In genomic region chr19:29663861-29664752, GRCh38 we compare ENCODE assay signal across 10 cellular contexts. TPM values are rescaled to one million over a fixed set of nuclear protein-coding genes. Genes with fewer than 3 reads are reported as not detected.
DNase-seq lines count a peak whose midpoint lies in the region; FAIRE-seq and TF ChIP-seq lines count a peak whose summit lies in the region.
"Had no signal": no experiment of that assay in that cellular context is flagged by ENCODE, and none has a peak within 500 bp of the region (broad histone marks: within the 10 kb centered on the region; RNA-seq: fewer than 3 reads in every experiment).

No MANE protein-coding gene starts in this region.

- TF ChIP-seq POLR2A in testis (IDR thresholded peaks at IDR 0.05) = no peak

- FAIRE-seq in kidney (lab: Jason Lieb, UNC) = no peak

- WGBS in testis, 2 donors = 84 to 85% methylated on average over 19 of the region's 19 CpGs

- peak overlapping the region; percentile 83 for H3K27ac Mint-ChIP-seq in activated CD4-positive, alpha-beta T cell treated with anti-CD3 and anti-CD28 coated beads, Interleukin-2, amount 10 ng/mL, durations not matched to agents 24 days and 14 days
- H3K27ac Mint-ChIP-seq in activated T-helper 1 cell treated with anti-CD3 and anti-CD28 coated beads, Interleukin-12 subunit alpha, Interleukin-12 subunit beta, Interleukin-2, Interleukin-4 antibody, amounts not matched to agents 30 ng/mL and 10 ng/mL and 1 ng/mL, durations not matched to agents 14 hours and 24 hours and 36 hours = peak overlapping the region; percentile 75

- DNase-seq in activated CD4-positive, alpha-beta T cell treated with anti-CD3 and anti-CD28 coated beads, Interleukin-2, amount 10 ng/mL, durations not matched to agents 24 days and 14 days = peak; percentile 62
- no peak for DNase-seq in activated CD4-positive, alpha-beta T cell treated with anti-CD3 and anti-CD28 coated beads, Interleukin-2, amount 50 U/mL, for 48 hours
- no peak for DNase-seq in activated T-helper 1 cell treated with anti-CD3 and anti-CD28 coated beads, Interleukin-12 subunit alpha, Interleukin-12 subunit beta, Interleukin-2, Interleukin-4 antibody, amounts not matched to agents 30 ng/mL and 10 ng/mL and 1 ng/mL, durations not matched to agents 14 hours and 24 hours and 36 hours (ENCODE audit: low spot score)
- peak; percentile 68 for DNase-seq in kidney
- DNase-seq in testis = no peak
- no peak for DNase-seq in activated CD4-positive, CD25-positive, alpha-beta regulatory T cell treated with anti-CD3 and anti-CD28 coated beads, Interleukin-2, amount 50 U/mL, for 72 hours
- DNase-seq in NCI-H2196 treated with DMSO at 0.1 percent for 48 hours (lab: John Stamatoyannopoulos, UW; ENCODE audit: unreplicated experiment) = no peak
- DNase-seq in D341Med (ENCODE audit: low spot score) = no peak
- DNase-seq: stimulated activated CD4-positive, alpha-beta T cell treated with anti-CD3 and anti-CD28 coated beads, Interleukin-4, amount 100 ng/mL, for 1 hour had no signal

- no peaks in the 10 kb centered on the region for H3K27me3 ChIP-seq in testis
- H3K27me3 ChIP-seq: SJSA1 had no signal

- intact Hi-C loops in activated CD4-positive, alpha-beta T cell treated with anti-CD3 and anti-CD28 coated beads, Interleukin-2, amount 10 ng/mL, durations not matched to agents 24 days and 14 days (cut with micrococcal nuclease) = loop anchor here (2.0 kb wide), 1 partner anchor 41 kb away; no protein-coding TSS in a partner anchor
- intact Hi-C loops in activated T-helper 1 cell treated with anti-CD3 and anti-CD28 coated beads, Interleukin-12 subunit alpha, Interleukin-12 subunit beta, Interleukin-2, Interleukin-4 antibody, amounts not matched to agents 30 ng/mL and 10 ng/mL and 1 ng/mL, durations not matched to agents 14 hours and 24 hours and 36 hours (cut with micrococcal nuclease) = loop anchor here (2.0 kb wide), 1 partner anchor 173 kb away; no protein-coding TSS in a partner anchor
- intact Hi-C loops in kidney (cut with DNase I) = no loop called here
- intact Hi-C loops in testis (cut with DNase I; ENCODE audit: low total_unique reads) = no loop called here

- H3K4me1 ChIP-seq in kidney (ENCODE audit: control insufficient read depth in 1 of 2, insufficient read depth in 1 of 2, low read depth in 1 of 2, low read length in 2 of 2) (peaks cover 3 to 25% of the 10 kb centered on the region in 2 donors), testis (peaks cover 66% of the 10 kb centered on the region)

- H3K36me3 ChIP-seq in kidney (ENCODE audit: control insufficient read depth in 1 of 2, insufficient read depth in 2 of 2, low read length in 2 of 2) = no peaks in the 10 kb centered on the region
- H3K36me3 ChIP-seq in testis (ENCODE audit: low read depth, missing control alignments) = no peaks in the 10 kb centered on the region

- peaks cover 9% of the 10 kb centered on the region for H3K36me3 Mint-ChIP-seq in activated CD4-positive, alpha-beta T cell treated with anti-CD3 and anti-CD28 coated beads, Interleukin-2, amount 10 ng/mL, durations not matched to agents 24 days and 14 days (ENCODE audit: low read depth)
- peaks cover 14% of the 10 kb centered on the region for H3K36me3 Mint-ChIP-seq in activated T-helper 1 cell treated with anti-CD3 and anti-CD28 coated beads, Interleukin-12 subunit alpha, Interleukin-12 subunit beta, Interleukin-2, Interleukin-4 antibody, amounts not matched to agents 30 ng/mL and 10 ng/mL and 1 ng/mL, durations not matched to agents 14 hours and 24 hours and 36 hours (ENCODE audit: low read depth)

- no peak overlapping the region for H3K4me3 ChIP-seq in kidney (ENCODE audit: low read length in 2 of 2)
- peak overlapping the region in 1 of 2 donors; percentile 95 for H3K4me3 ChIP-seq in testis

- H3K27me3 Mint-ChIP-seq in activated CD4-positive, alpha-beta T cell treated with anti-CD3 and anti-CD28 coated beads, Interleukin-2, amount 10 ng/mL, durations not matched to agents 24 days and 14 days = no peaks in the 10 kb centered on the region
- H3K27me3 Mint-ChIP-seq in activated T-helper 1 cell treated with anti-CD3 and anti-CD28 coated beads, Interleukin-12 subunit alpha, Interleukin-12 subunit beta, Interleukin-2, Interleukin-4 antibody, amounts not matched to agents 30 ng/mL and 10 ng/mL and 1 ng/mL, durations not matched to agents 14 hours and 24 hours and 36 hours (ENCODE audit: insufficient read depth) = no peaks in the 10 kb centered on the region

- no peak overlapping the region for H3K9ac ChIP-seq in kidney (ENCODE audit: low read length in 2 of 2)

- no peak for TF ChIP-seq CTCF in kidney (IDR thresholded peaks at IDR 0.05; ENCODE audit: borderline replicate concordance, extremely low read depth, insufficient read depth)
- no peak for TF ChIP-seq CTCF in testis (IDR thresholded peaks at IDR 0.05)

- H3K9me3 ChIP-seq in kidney (ENCODE audit: control insufficient read depth in 1 of 2, low read length in 2 of 2) = no peaks in the 10 kb centered on the region
- no peaks in the 10 kb centered on the region for H3K9me3 ChIP-seq in testis

- H3K27ac ChIP-seq in kidney (ENCODE audit: low read depth in 2 of 2, low read length in 2 of 2) (no peak overlapping the region), testis (peak overlapping the region; percentile 84 to 87)

- peaks cover 52% of the 10 kb centered on the region for H3K4me1 Mint-ChIP-seq in activated CD4-positive, alpha-beta T cell treated with anti-CD3 and anti-CD28 coated beads, Interleukin-2, amount 10 ng/mL, durations not matched to agents 24 days and 14 days
- peaks cover 56% of the 10 kb centered on the region for H3K4me1 Mint-ChIP-seq in activated T-helper 1 cell treated with anti-CD3 and anti-CD28 coated beads, Interleukin-12 subunit alpha, Interleukin-12 subunit beta, Interleukin-2, Interleukin-4 antibody, amounts not matched to agents 30 ng/mL and 10 ng/mL and 1 ng/mL, durations not matched to agents 14 hours and 24 hours and 36 hours (ENCODE audit: low read depth)

- H3K4me3 Mint-ChIP-seq in activated CD4-positive, alpha-beta T cell treated with anti-CD3 and anti-CD28 coated beads, Interleukin-2, amount 10 ng/mL, durations not matched to agents 24 days and 14 days = peak overlapping the region; percentile 77
- peak overlapping the region; percentile 81 for H3K4me3 Mint-ChIP-seq in activated T-helper 1 cell treated with anti-CD3 and anti-CD28 coated beads, Interleukin-12 subunit alpha, Interleukin-12 subunit beta, Interleukin-2, Interleukin-4 antibody, amounts not matched to agents 30 ng/mL and 10 ng/mL and 1 ng/mL, durations not matched to agents 14 hours and 24 hours and 36 hours

- H3K9me3 Mint-ChIP-seq in activated CD4-positive, alpha-beta T cell treated with anti-CD3 and anti-CD28 coated beads, Interleukin-2, amount 10 ng/mL, durations not matched to agents 24 days and 14 days = no peaks in the 10 kb centered on the region
- no peaks in the 10 kb centered on the region for H3K9me3 Mint-ChIP-seq in activated T-helper 1 cell treated with anti-CD3 and anti-CD28 coated beads, Interleukin-12 subunit alpha, Interleukin-12 subunit beta, Interleukin-2, Interleukin-4 antibody, amounts not matched to agents 30 ng/mL and 10 ng/mL and 1 ng/mL, durations not matched to agents 14 hours and 24 hours and 36 hours

RNA-seq across cellular contexts. Expression of gene PLEKHF1, which starts 1.2 kb away (rescaled TPM):
- 24.0 and 26.7 TPM in 2 replicates for total RNA-seq in activated CD4-positive, alpha-beta T cell treated with anti-CD3 and anti-CD28 coated beads, Interleukin-2, amount 10 ng/mL, durations not matched to agents 24 days and 14 days
- total RNA-seq in activated T-helper 1 cell treated with anti-CD3 and anti-CD28 coated beads, Interleukin-12 subunit alpha, Interleukin-12 subunit beta, Interleukin-2, Interleukin-4 antibody, amounts not matched to agents 30 ng/mL and 10 ng/mL and 1 ng/mL, durations not matched to agents 14 hours and 24 hours and 36 hours = 30.9 and 35.0 TPM in 2 replicates
- total RNA-seq in kidney = 11.7 TPM
- polyA plus RNA-seq in kidney (ENCODE audit: insufficient read depth, low read depth, low replicate concordance) = 7.1 TPM
- total RNA-seq in testis = 10 to 100 TPM; 13.5 to 26.2 TPM
- 6.3 TPM for polyA plus RNA-seq in testis (ENCODE audit: insufficient read depth, low read depth, low replicate concordance)

RNA-seq across cellular contexts. Expression of gene C19orf12, which starts 51.0 kb away (rescaled TPM):
- 41.4 and 41.6 TPM in 2 replicates for total RNA-seq in activated CD4-positive, alpha-beta T cell treated with anti-CD3 and anti-CD28 coated beads, Interleukin-2, amount 10 ng/mL, durations not matched to agents 24 days and 14 days
- 47.9 and 50.2 TPM in 2 replicates for total RNA-seq in activated T-helper 1 cell treated with anti-CD3 and anti-CD28 coated beads, Interleukin-12 subunit alpha, Interleukin-12 subunit beta, Interleukin-2, Interleukin-4 antibody, amounts not matched to agents 30 ng/mL and 10 ng/mL and 1 ng/mL, durations not matched to agents 14 hours and 24 hours and 36 hours
- total RNA-seq in kidney = 21.2 TPM
- polyA plus RNA-seq in kidney (ENCODE audit: insufficient read depth, low read depth, low replicate concordance) = 27.1 TPM
- 10 to 100 TPM; 28.8 to 40.5 TPM for total RNA-seq in testis
- 20.8 TPM for polyA plus RNA-seq in testis (ENCODE audit: insufficient read depth, low read depth, low replicate concordance)

RNA-seq across cellular contexts. Expression of gene POP4, which starts 58.0 kb away (rescaled TPM):
- 121 TPM in 2 replicates for total RNA-seq in activated CD4-positive, alpha-beta T cell treated with anti-CD3 and anti-CD28 coated beads, Interleukin-2, amount 10 ng/mL, durations not matched to agents 24 days and 14 days
- total RNA-seq in activated T-helper 1 cell treated with anti-CD3 and anti-CD28 coated beads, Interleukin-12 subunit alpha, Interleukin-12 subunit beta, Interleukin-2, Interleukin-4 antibody, amounts not matched to agents 30 ng/mL and 10 ng/mL and 1 ng/mL, durations not matched to agents 14 hours and 24 hours and 36 hours = 115 and 119 TPM in 2 replicates
- total RNA-seq in kidney (60.5 TPM), testis (10 to 100 TPM; 79.8 to 82.4 TPM)
- polyA plus RNA-seq in kidney (ENCODE audit: insufficient read depth, low read depth, low replicate concordance) (87.9 TPM), testis (ENCODE audit: insufficient read depth, low read depth, low replicate concordance) (127 TPM)

Comparison
In these comparisons a context has a peak if more than half of its experiments do, and no peak if none do; other contexts are left out.
1. DNase-seq: peak in activated CD4-positive, alpha-beta T cell treated with anti-CD3 and anti-CD28 coated beads, Interleukin-2, amount 10 ng/mL, durations not matched to agents 24 days and 14 days (single experiment) and kidney (single experiment); none in activated CD4-positive, alpha-beta T cell treated with anti-CD3 and anti-CD28 coated beads, Interleukin-2, amount 50 U/mL, for 48 hours (0 of 2), activated T-helper 1 cell treated with anti-CD3 and anti-CD28 coated beads, Interleukin-12 subunit alpha, Interleukin-12 subunit beta, Interleukin-2, Interleukin-4 antibody, amounts not matched to agents 30 ng/mL and 10 ng/mL and 1 ng/mL, durations not matched to agents 14 hours and 24 hours and 36 hours (single experiment), testis (single experiment), activated CD4-positive, CD25-positive, alpha-beta regulatory T cell treated with anti-CD3 and anti-CD28 coated beads, Interleukin-2, amount 50 U/mL, for 72 hours (single experiment), NCI-H2196 treated with DMSO at 0.1 percent for 48 hours (single experiment) and D341Med (single experiment).
2. H3K27ac ChIP-seq: peak in testis (2 of 2); none in kidney (0 of 2).
3. intact Hi-C loops: an anchor here in activated CD4-positive, alpha-beta T cell treated with anti-CD3 and anti-CD28 coated beads, Interleukin-2, amount 10 ng/mL, durations not matched to agents 24 days and 14 days (2.0 kb wide) and activated T-helper 1 cell treated with anti-CD3 and anti-CD28 coated beads, Interleukin-12 subunit alpha, Interleukin-12 subunit beta, Interleukin-2, Interleukin-4 antibody, amounts not matched to agents 30 ng/mL and 10 ng/mL and 1 ng/mL, durations not matched to agents 14 hours and 24 hours and 36 hours (2.0 kb wide); none called in kidney and testis.